In the genomic region with DNA sequence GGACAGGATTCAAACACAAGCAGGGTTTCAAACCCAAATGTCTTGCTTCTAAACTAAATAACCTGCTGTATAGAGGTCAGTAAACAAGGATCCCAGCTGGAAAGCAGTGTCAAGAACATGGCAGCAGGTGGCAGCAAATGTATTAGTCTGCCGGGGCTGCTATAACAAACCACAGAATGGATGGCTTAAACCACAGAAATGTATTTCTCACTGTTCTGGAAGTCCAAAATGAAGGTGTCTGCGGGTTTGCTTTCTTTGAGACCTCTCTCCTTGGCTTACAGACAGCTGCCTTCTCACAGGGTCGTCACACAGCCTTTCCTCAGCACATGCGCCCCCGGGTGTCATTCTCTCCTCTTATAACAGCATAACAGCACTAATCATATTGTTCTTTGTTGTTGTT, we compare ENCODE assay signal across 8 cellular contexts.
A peak's percentile ranks its signal among the peaks of the same experiment; 100 is the strongest.
DNase-seq lines count a peak whose midpoint lies in the region; ATAC-seq and TF ChIP-seq lines count a peak whose summit lies in the region.

No MANE protein-coding gene starts in this region.

- H3K9me3 ChIP-seq in lower lobe of right lung: no peaks in the 10 kb centered on the region

- intact Hi-C loops in lower lobe of right lung (cut with DNase I): no loop called here

- no peaks in the 10 kb centered on the region for H3K4me1 ChIP-seq in lower lobe of right lung

- H3K27me3 Mint-ChIP-seq in activated T-cell treated with anti-CD3 and anti-CD28 coated beads, Interleukin-2, amount 50 U/mL, for 24 hours: peaks cover 3% of the 10 kb centered on the region

- no peak overlapping the region for H3K27ac Mint-ChIP-seq in activated T-cell treated with anti-CD3 and anti-CD28 coated beads, Interleukin-2, amount 50 U/mL, for 24 hours

- peak in 1 of 2 donors; percentile 57 for ATAC-seq in lower lobe of right lung

- H3K36me3 ChIP-seq in lower lobe of right lung: no peaks in the 10 kb centered on the region

- no peaks in the 10 kb centered on the region for H3K4me1 Mint-ChIP-seq in activated T-cell treated with anti-CD3 and anti-CD28 coated beads, Interleukin-2, amount 50 U/mL, for 24 hours (ENCODE audit: low read depth)

- CTCF ChIA-PET in HEK293T (lab: Yijun Ruan, JAX): interaction anchor here (2.2 kb wide), 1 partner anchor 133 kb away, joined by 19 read pairs; no protein-coding TSS in a partner anchor

- POLR2A ChIA-PET in HEK293T (lab: Yijun Ruan, JAX): no interaction called here

- H3K36me3 Mint-ChIP-seq in activated T-cell treated with anti-CD3 and anti-CD28 coated beads, Interleukin-2, amount 50 U/mL, for 24 hours (ENCODE audit: low read depth): no peaks in the 10 kb centered on the region

- no peaks in the 10 kb centered on the region for H3K27me3 ChIP-seq in lower lobe of right lung (ENCODE audit: low read depth)

- peak; percentile 64 for TF ChIP-seq CTCF in lower lobe of right lung (IDR thresholded peaks at IDR 0.05)

- DNase-seq in SIG-M5 treated with dmso at 0.1 percent for 504 hours (lab: John Stamatoyannopoulos, UW; ENCODE audit: unreplicated experiment): peak; percentile 19
- no peak for DNase-seq in SIG-M5 (lab: John Stamatoyannopoulos, UW)
- peak; percentile 41 for DNase-seq in HEK293T (ENCODE audit: extremely low spot score)
- peak; percentile 12 for DNase-seq in NCI-H446 treated with DMSO at 0.1 percent for 48 hours (lab: John Stamatoyannopoulos, UW)
- DNase-seq in cerebellar cortex (ENCODE audit: low spot score): peak; percentile 14
- DNase-seq in lower lobe of right lung: no peak
- no peak for DNase-seq in central memory CD4-positive, alpha-beta T cell
- DNase-seq in activated T-cell treated with anti-CD3 and anti-CD28 coated beads, Interleukin-2, amount 50 U/mL, for 24 hours: no peak

- H3K4me3 Mint-ChIP-seq in activated T-cell treated with anti-CD3 and anti-CD28 coated beads, Interleukin-2, amount 50 U/mL, for 24 hours: no peak overlapping the region

- no peak overlapping the region for H3K4me3 ChIP-seq in lower lobe of right lung

- H3K9me3 Mint-ChIP-seq in activated T-cell treated with anti-CD3 and anti-CD28 coated beads, Interleukin-2, amount 50 U/mL, for 24 hours: no peaks in the 10 kb centered on the region

- H3K27ac ChIP-seq in lower lobe of right lung: no peak overlapping the region

TF ChIP-seq in HEK293T, 16 proteins besides CTCF, POLR2A, EP300 and RAD21:
- TF ChIP-seq CTBP1 (IDR thresholded peaks at IDR 0.05; ENCODE audit: borderline replicate concordance): no peak
- TF ChIP-seq LEF1 (IDR thresholded peaks at IDR 0.05; ENCODE audit: borderline replicate concordance): no peak
- no peak for TF ChIP-seq BHLHE40 (IDR thresholded peaks at IDR 0.05; ENCODE audit: borderline replicate concordance)
- TF ChIP-seq SUZ12 (IDR thresholded peaks at IDR 0.05): no peak
- TF ChIP-seq L3MBTL2 (conservative IDR thresholded peaks at IDR 0.05): no peak
- no peak for TF ChIP-seq SP1 (IDR thresholded peaks at IDR 0.05)
- TF ChIP-seq ARNT (IDR thresholded peaks at IDR 0.05): no peak
- TF ChIP-seq TARDBP (IDR thresholded peaks at IDR 0.05): no peak
- TF ChIP-seq NFRKB (IDR thresholded peaks at IDR 0.05): no peak

Comparison
In these comparisons a context has a peak if more than half of its experiments do, and no peak if none do; other contexts are left out.
1. DNase-seq: peak in SIG-M5 treated with dmso at 0.1 percent for 504 hours (single experiment), HEK293T (single experiment), NCI-H446 treated with DMSO at 0.1 percent for 48 hours (single experiment) and cerebellar cortex (single experiment); none in SIG-M5 (single experiment), lower lobe of right lung (single experiment), central memory CD4-positive, alpha-beta T cell (single experiment) and activated T-cell treated with anti-CD3 and anti-CD28 coated beads, Interleukin-2, amount 50 U/mL, for 24 hours (single experiment).